25 cellular contexts compared by ENCODE assay signal in genomic region chr3:36560685-36561084, GRCh38.
"Had no signal": no experiment of that assay in that cellular context is flagged by ENCODE, and none has a peak within 500 bp of the region (broad histone marks: within the 10 kb centered on the region; RNA-seq: fewer than 3 reads in every experiment).

No MANE protein-coding gene starts in this region.

- H3K27me3 ChIP-seq: esophagus muscularis mucosa, gastroesophageal sphincter, hepatocyte, testis, tibial artery had no signal

- H3K4me3 Mint-ChIP-seq: memory B cell; natural killer cell; stimulated activated effector memory CD8-positive, alpha-beta T cell treated with anti-CD3 and anti-CD28 coated beads, Interleukin-12 subunit alpha, Interleukin-12 subunit beta, amount 100 ng/mL, for 72 hours; type B pancreatic cell had no signal

- FAIRE-seq: endothelial cell of umbilical vein, kidney had no signal

- H3K27ac Mint-ChIP-seq: memory B cell; natural killer cell; stimulated activated effector memory CD8-positive, alpha-beta T cell treated with anti-CD3 and anti-CD28 coated beads, Interleukin-12 subunit alpha, Interleukin-12 subunit beta, amount 100 ng/mL, for 72 hours; type B pancreatic cell had no signal

- H3K4me1 ChIP-seq: foreskin keratinocyte, heart left ventricle, testis had no signal

- DNase-seq: dermis blood vessel endothelial cell; effector memory CD4-positive, alpha-beta T cell; foreskin keratinocyte; heart left ventricle; kidney; natural killer cell; nucleus accumbens; posterior cingulate gyrus; stimulated activated CD4-positive, alpha-beta T cell treated with anti-CD3 and anti-CD28 coated beads, Interleukin-2, amount 100 ng/mL, for 24 hours; stimulated activated CD4-positive, alpha-beta T cell treated with anti-CD3 and anti-CD28 coated beads, Interleukin-4, amount 100 ng/mL, for 24 hours; stimulated activated naive CD8-positive, alpha-beta T cell treated with anti-CD3 and anti-CD28 coated beads, Interleukin-15, Interleukin-2, amounts not matched to agents 100 U/mL and 50 U/mL, for 24 hours; substantia nigra; testis; tibial artery had no signal

- H3K4me3 ChIP-seq: coronary artery, esophagus muscularis mucosa, gastroesophageal sphincter, heart left ventricle, hepatocyte, lung, testis, tibial artery had no signal

- H3K79me2 ChIP-seq: hepatocyte had no signal

- H3K27ac ChIP-seq: coronary artery, esophagus muscularis mucosa, foreskin keratinocyte, gastroesophageal sphincter, heart left ventricle, hepatocyte, testis, tibial artery had no signal

- H3K4me2 ChIP-seq: hepatocyte had no signal

- H3K36me3 Mint-ChIP-seq: memory B cell; natural killer cell; stimulated activated effector memory CD8-positive, alpha-beta T cell treated with anti-CD3 and anti-CD28 coated beads, Interleukin-12 subunit alpha, Interleukin-12 subunit beta, amount 100 ng/mL, for 72 hours; type B pancreatic cell had no signal

- H3K36me3 ChIP-seq: esophagus muscularis mucosa, gastroesophageal sphincter, heart left ventricle, tibial artery had no signal

- H3K9me3 ChIP-seq: esophagus muscularis mucosa, gastroesophageal sphincter, testis, tibial artery had no signal

- H3K4me1 Mint-ChIP-seq: natural killer cell; stimulated activated effector memory CD8-positive, alpha-beta T cell treated with anti-CD3 and anti-CD28 coated beads, Interleukin-12 subunit alpha, Interleukin-12 subunit beta, amount 100 ng/mL, for 72 hours had no signal

- H3K9me3 Mint-ChIP-seq: memory B cell; stimulated activated effector memory CD8-positive, alpha-beta T cell treated with anti-CD3 and anti-CD28 coated beads, Interleukin-12 subunit alpha, Interleukin-12 subunit beta, amount 100 ng/mL, for 72 hours; type B pancreatic cell had no signal

- H2AFZ ChIP-seq: hepatocyte had no signal

- ATAC-seq: foreskin keratinocyte; gastroesophageal sphincter; heart left ventricle; left lobe of liver; natural killer cell; sciatic nerve; stimulated activated naive CD8-positive, alpha-beta T cell treated with anti-CD3 and anti-CD28 coated beads, Interleukin-15, Interleukin-2, amounts not matched to agents 100 U/mL and 50 U/mL, for 24 hours had no signal
